ENCODE assay signal across 21 cellular contexts in genomic region chr2:20137131-20137571, GRCh38.
"Had no signal": no experiment of that assay in that cellular context is flagged by ENCODE, and none has a peak within 500 bp of the region (broad histone marks: within the 10 kb centered on the region; RNA-seq: fewer than 3 reads in every experiment).

No MANE protein-coding gene starts in this region.

- DNase-seq: activated CD4-positive, alpha-beta T cell treated with anti-CD3 and anti-CD28 coated beads, Interleukin-2, amount 10 ng/mL, durations not matched to agents 7 days and 5 days; activated CD4-positive, CD25-positive, alpha-beta regulatory T cell treated with anti-CD3 and anti-CD28 coated beads, Interleukin-2, amount 50 U/mL, for 72 hours; activated CD8-positive, alpha-beta memory T cell treated with anti-CD3 and anti-CD28 coated beads, Interleukin-2, amount 10 ng/mL, durations not matched to agents 7 days and 5 days; activated CD8-positive, alpha-beta T cell treated with anti-CD3 and anti-CD28 coated beads for 36 hours; activated effector memory CD4-positive, alpha-beta T cell treated with anti-CD3 and anti-CD28 coated beads, Interleukin-2, amount 50 U/mL, for 16 hours; activated naive CD4-positive, alpha-beta T cell treated with anti-CD3 and anti-CD28 coated beads, Interleukin-2, amount 50 U/mL, for 16 hours; activated T-cell treated with anti-CD3 and anti-CD28 coated beads for 4 hours; anterior cingulate cortex; body of pancreas; effector CD4-positive, alpha-beta T cell; heart right ventricle; left ventricle myocardium inferior; stimulated activated CD4-positive, alpha-beta T cell treated with anti-CD3 and anti-CD28 coated beads, Interleukin-15, amount 100 ng/mL, for 24 hours; stomach; T-cell; upper lobe of left lung had no signal

- H3K27me3 ChIP-seq: body of pancreas, stomach, suprapubic skin, upper lobe of left lung had no signal

- H3K4me1 ChIP-seq: body of pancreas, left ventricle myocardium inferior had no signal

- H3K4me3 ChIP-seq: body of pancreas, heart right ventricle, left ventricle myocardium inferior, smooth muscle cell, stomach, suprapubic skin, upper lobe of left lung had no signal

- H3K9me3 ChIP-seq: body of pancreas, heart right ventricle, left ventricle myocardium inferior, stomach, suprapubic skin, upper lobe of left lung had no signal

- H3K27ac ChIP-seq: body of pancreas, heart right ventricle, left ventricle myocardium inferior, stomach, upper lobe of left lung had no signal

- H3K36me3 ChIP-seq: heart right ventricle, left ventricle myocardium inferior, stomach, suprapubic skin, upper lobe of left lung had no signal

- ATAC-seq: activated CD8-positive, alpha-beta memory T cell treated with anti-CD3 and anti-CD28 coated beads, Interleukin-2, amount 10 ng/mL, durations not matched to agents 7 days and 5 days; activated CD8-positive, alpha-beta T cell treated with anti-CD3 and anti-CD28 coated beads for 36 hours; body of pancreas; heart right ventricle; natural killer cell treated with Interleukin-12 subunit alpha and Interleukin-12 subunit beta and Interleukin-15 and Interleukin-18, amount 100 ng/mL, for 72 hours; sciatic nerve; stimulated activated memory B cell treated with anti-CD40 and anti-IgM and Interleukin-4, amounts not matched to agents 10 μg/mL and 1 μg/mL and 100 μg/mL, for 72 hours; T-cell had no signal
